ENCODE assay signal across 27 cellular contexts in the genomic region with DNA sequence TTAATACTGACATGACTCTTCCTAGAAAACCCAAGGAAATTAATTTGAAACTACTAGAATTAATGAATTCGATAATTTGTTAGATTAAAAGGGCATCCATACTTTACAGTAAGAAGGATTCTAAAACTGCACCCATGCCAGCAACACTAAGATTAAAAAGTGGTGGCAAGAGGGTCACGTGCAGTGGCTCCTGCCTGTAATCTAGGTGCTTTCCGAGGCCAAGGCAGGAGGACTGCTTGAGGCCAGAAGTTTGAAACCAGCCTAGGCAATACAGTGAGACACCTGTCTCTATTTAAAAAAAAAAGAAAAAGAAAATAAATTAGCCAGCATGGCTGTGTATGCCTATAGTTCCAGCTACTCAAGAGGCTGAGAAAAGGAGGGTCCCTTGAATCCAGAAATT.
"Had no signal": no experiment of that assay in that cellular context is flagged by ENCODE, and none has a peak within 500 bp of the region (broad histone marks: within the 10 kb centered on the region; RNA-seq: fewer than 3 reads in every experiment).

No MANE protein-coding gene starts in this region.

- H3K9ac ChIP-seq: parathyroid adenoma had no signal

- H3K4me1 ChIP-seq: parathyroid adenoma, right lobe of liver, sigmoid colon, suprapubic skin, thyroid gland had no signal

- H3K27ac ChIP-seq: neutrophil, ovary, parathyroid adenoma, psoas muscle, right lobe of liver, sigmoid colon, suprapubic skin, thoracic aorta, thyroid gland, tibial nerve, upper lobe of left lung had no signal

- H3K27me3 Mint-ChIP-seq: naive thymus-derived CD4-positive, alpha-beta T cell; progenitor cell of endocrine pancreas; stimulated activated memory B cell treated with anti-CD40 and anti-IgM and Interleukin-4, amounts not matched to agents 10 μg/mL and 1 μg/mL and 100 μg/mL, for 72 hours; stimulated activated naive CD8-positive, alpha-beta T cell treated with anti-CD3 and anti-CD28 coated beads, Interleukin-15, amount 100 ng/mL, for 72 hours had no signal

- H2AFZ ChIP-seq: parathyroid adenoma had no signal

- H3K27ac Mint-ChIP-seq: nephron; progenitor cell of endocrine pancreas; stimulated activated naive CD8-positive, alpha-beta T cell treated with anti-CD3 and anti-CD28 coated beads, Interleukin-15, amount 100 ng/mL, for 72 hours had no signal

- H3K4me3 ChIP-seq: ovary, psoas muscle, right lobe of liver, sigmoid colon, suprapubic skin, thoracic aorta, thyroid gland, tibial nerve, upper lobe of left lung had no signal

- H3K9me3 Mint-ChIP-seq: naive thymus-derived CD4-positive, alpha-beta T cell; nephron; stimulated activated memory B cell treated with anti-CD40 and anti-IgM and Interleukin-4, amounts not matched to agents 10 μg/mL and 1 μg/mL and 100 μg/mL, for 72 hours; stimulated activated naive CD8-positive, alpha-beta T cell treated with anti-CD3 and anti-CD28 coated beads, Interleukin-15, amount 100 ng/mL, for 72 hours had no signal

- H3K4me3 Mint-ChIP-seq: naive thymus-derived CD4-positive, alpha-beta T cell; nephron; stimulated activated memory B cell treated with anti-CD40 and anti-IgM and Interleukin-4, amounts not matched to agents 10 μg/mL and 1 μg/mL and 100 μg/mL, for 72 hours; stimulated activated naive CD8-positive, alpha-beta T cell treated with anti-CD3 and anti-CD28 coated beads, Interleukin-15, amount 100 ng/mL, for 72 hours had no signal

- H3K36me3 ChIP-seq: ovary, right lobe of liver, sigmoid colon, suprapubic skin, thoracic aorta, thyroid gland, tibial nerve, upper lobe of left lung had no signal

- H3K27me3 ChIP-seq: neutrophil, ovary, right lobe of liver, sigmoid colon, suprapubic skin, thyroid gland, tibial nerve, upper lobe of left lung had no signal

- H3K9me3 ChIP-seq: neutrophil, ovary, psoas muscle, right lobe of liver, sigmoid colon, suprapubic skin, thoracic aorta, thyroid gland, tibial nerve, upper lobe of left lung had no signal

- ATAC-seq: naive thymus-derived CD4-positive, alpha-beta T cell; psoas muscle; right lobe of liver; stimulated activated memory B cell treated with anti-CD40 and anti-IgM and Interleukin-4, amounts not matched to agents 10 μg/mL and 1 μg/mL and 100 μg/mL, for 72 hours; stimulated activated naive CD8-positive, alpha-beta T cell treated with anti-CD3 and anti-CD28 coated beads, Interleukin-15, amount 100 ng/mL, for 72 hours; stimulated activated naive CD8-positive, alpha-beta T cell treated with anti-CD3 and anti-CD28 coated beads, Interleukin-15, Interleukin-2, amounts not matched to agents 100 U/mL and 50 U/mL, for 24 hours had no signal

- DNase-seq: naive thymus-derived CD4-positive, alpha-beta T cell; nucleus accumbens; ovary; posterior cingulate gyrus; psoas muscle; right cardiac atrium; right lobe of liver; sigmoid colon; small intestine; stimulated activated CD4-positive, alpha-beta T cell treated with anti-CD3 and anti-CD28 coated beads, Interleukin-15, amount 100 ng/mL, for 24 hours; stimulated activated CD4-positive, alpha-beta T cell treated with anti-CD3 and anti-CD28 coated beads, Interleukin-4, amount 100 ng/mL, for 1 hour; stimulated activated CD4-positive, alpha-beta T cell treated with anti-CD3 and anti-CD28 coated beads, Interleukin-4, amount 100 ng/mL, for 4 hours; stimulated activated CD8-positive, alpha-beta memory T cell treated with anti-CD3 and anti-CD28 coated beads, Interleukin-4, amount 100 ng/mL, for 48 hours; stimulated activated naive CD4-positive, alpha-beta T cell; stimulated activated naive CD8-positive, alpha-beta T cell treated with anti-CD3 and anti-CD28 coated beads, Interleukin-15, amount 100 ng/mL, for 72 hours; stimulated activated naive CD8-positive, alpha-beta T cell treated with anti-CD3 and anti-CD28 coated beads, Interleukin-15, Interleukin-2, amounts not matched to agents 100 U/mL and 50 U/mL, for 24 hours; substantia nigra; thyroid gland; upper lobe of left lung had no signal
